ENCODE assay signal across 1 cellular context in genomic region chr2:225164406-225165048, GRCh38.
TF ChIP-seq lines count a peak whose summit lies in the region.

No MANE protein-coding gene starts in this region.

TF ChIP-seq in HepG2, 621 proteins besides CTCF, POLR2A, EP300 and RAD21 (continued from another document):
- TF ChIP-seq ZFP91 (CRISPR knock-in tag; IDR thresholded peaks at IDR 0.05; ENCODE audit: borderline replicate concordance): no peak
- TF ChIP-seq NFE2L2 (IDR thresholded peaks at IDR 0.05; ENCODE audit: low read length): no peak
- no peak for TF ChIP-seq TBX3 (IDR thresholded peaks at IDR 0.05; ENCODE audit: borderline replicate concordance)
- no peak for TF ChIP-seq ZNF30 (CRISPR knock-in tag; IDR thresholded peaks at IDR 0.05)
- TF ChIP-seq ZNF274 (CRISPR knock-in tag; IDR thresholded peaks at IDR 0.05): no peak
- no peak for TF ChIP-seq SUZ12 (IDR thresholded peaks at IDR 0.05; ENCODE audit: low read depth, low read length)
- TF ChIP-seq JUN (CRISPR knock-in tag; IDR thresholded peaks at IDR 0.05): no peak
- TF ChIP-seq TCF7L2 (IDR thresholded peaks at IDR 0.05; ENCODE audit: low read depth, low read length): no peak
- no peak for TF ChIP-seq NFAT5 (CRISPR knock-in tag; IDR thresholded peaks at IDR 0.05)
- TF ChIP-seq REST (IDR thresholded peaks at IDR 0.05; ENCODE audit: borderline replicate concordance in 1 of 2, low read depth in 1 of 2, low read length in 2 of 2): no peak
- TF ChIP-seq SRY (CRISPR knock-in tag; IDR thresholded peaks at IDR 0.05): no peak
- TF ChIP-seq ZBTB1 (CRISPR knock-in tag; IDR thresholded peaks at IDR 0.05; ENCODE audit: borderline replicate concordance): no peak
